Comparison of ENCODE assay signal across 8 cellular contexts in the genomic region with DNA sequence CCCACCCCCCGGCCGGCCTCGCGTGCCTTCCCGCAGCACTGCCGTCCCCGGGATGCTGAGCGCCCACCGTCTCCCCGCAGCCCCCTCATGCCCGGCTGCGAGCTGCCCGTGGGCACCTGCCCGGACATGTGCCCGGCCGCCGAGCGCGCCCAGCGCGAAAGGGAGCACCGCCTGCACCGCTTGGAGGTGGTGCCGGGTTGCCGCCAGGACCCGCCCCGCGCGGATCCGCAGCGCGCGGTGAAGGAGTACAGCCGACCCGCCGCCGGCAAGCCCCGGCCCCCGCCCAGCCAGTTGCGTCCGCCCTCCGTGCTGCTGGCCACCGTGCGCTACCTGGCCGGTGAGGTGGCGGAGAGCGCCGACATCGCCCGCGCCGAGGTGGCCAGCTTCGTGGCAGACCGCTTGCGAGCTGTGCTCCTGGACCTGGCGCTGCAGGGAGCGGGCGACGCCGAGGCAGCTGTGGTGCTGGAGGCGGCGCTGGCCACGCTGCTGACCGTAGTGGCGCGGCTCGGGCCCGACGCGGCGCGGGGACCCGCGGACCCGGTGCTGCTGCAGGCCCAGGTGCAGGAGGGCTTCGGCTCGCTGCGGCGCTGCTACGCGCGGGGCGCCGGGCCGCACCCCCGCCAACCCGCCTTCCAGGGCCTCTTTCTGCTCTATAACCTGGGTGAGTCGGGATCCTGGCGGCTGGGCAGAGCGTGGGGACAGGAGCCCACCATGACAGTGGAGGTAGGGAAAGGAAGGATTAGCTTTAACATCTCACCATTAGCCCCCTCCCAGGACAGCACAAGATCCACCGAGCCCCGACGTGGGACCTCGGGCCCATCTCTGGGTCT. TPM values are rescaled to one million over a fixed set of nuclear protein-coding genes. Genes with fewer than 3 reads are reported as not detected.
DNase-seq lines count a peak whose midpoint lies in the region; ATAC-seq and TF ChIP-seq lines count a peak whose summit lies in the region.

TSS of gene SAC3D1 (plus strand) at position 5 of the 830 bp plus-strand sequence. CDS start at position 88, 83 bp downstream.

- TF ChIP-seq CTCF in fibroblast of mammary gland (conservative IDR thresholded peaks at IDR 0.05; ENCODE audit: control insufficient read depth, insufficient read depth, low read depth, low read length) (no peak), neural progenitor cell (IDR thresholded peaks at IDR 0.05) (peak; percentile 6)

- H3K27ac Mint-ChIP-seq in activated CD4-positive, alpha-beta memory T cell treated with anti-CD3 and anti-CD28 coated beads, Interleukin-2, amount 10 ng/mL, durations not matched to agents 7 days and 5 days: peak within 1 kb of the TSS; percentile 97
- H3K27ac Mint-ChIP-seq in neural progenitor cell: peak within 1 kb of the TSS; percentile 91

- peak within 1 kb of the TSS; percentile 99 for H3K4me2 ChIP-seq in neural progenitor cell

- no peaks in the 10 kb centered on the region for H3K4me1 ChIP-seq in neural progenitor cell

- H3K4me3 Mint-ChIP-seq in activated CD4-positive, alpha-beta memory T cell treated with anti-CD3 and anti-CD28 coated beads, Interleukin-2, amount 10 ng/mL, durations not matched to agents 7 days and 5 days: peak within 1 kb of the TSS; percentile 91
- H3K4me3 Mint-ChIP-seq in neural progenitor cell: peak within 1 kb of the TSS; percentile 93

- no peaks in the 10 kb centered on the region for H3K9me3 ChIP-seq in neural progenitor cell (ENCODE audit: low read depth)

- peak; percentile 35 for ATAC-seq in HG02623 (IDR thresholded peaks at IDR 0.05; ENCODE audit: unreplicated experiment)

- peak within 1 kb of the TSS; percentile 76 for H3K27ac ChIP-seq in neural progenitor cell

- CTCF ChIA-PET in activated CD4-positive, alpha-beta memory T cell treated with anti-CD3 and anti-CD28 coated beads, Interleukin-2, amount 10 ng/mL, durations not matched to agents 7 days and 5 days (lab: Charles Lee): interaction anchor here (0.8 to 3.6 kb wide), 6 partner anchors 13 to 76 kb away, joined by 3 to 25 read pairs (median 5); partner anchors contain the start of genes ARL2, CDCA5, SNX15 and ZFPL1

- POLR2A ChIA-PET in activated CD4-positive, alpha-beta memory T cell treated with anti-CD3 and anti-CD28 coated beads, Interleukin-2, amount 10 ng/mL, durations not matched to agents 7 days and 5 days (lab: Charles Lee): interaction anchor here (0.7 to 4.8 kb wide), 35 partner anchors 8 to 724 kb away, joined by 3 to 51 read pairs (median 5); partner anchors contain the start of genes ARL2, CDCA5, FAU and MAJIN

- peak within 1 kb of the TSS; percentile 98 for H2AFZ ChIP-seq in neural progenitor cell (replicated peaks)

- H3F3A ChIP-seq in neural progenitor cell (ENCODE audit: low read depth): peaks cover 8% of the 10 kb centered on the region

- H3K36me3 Mint-ChIP-seq in activated CD4-positive, alpha-beta memory T cell treated with anti-CD3 and anti-CD28 coated beads, Interleukin-2, amount 10 ng/mL, durations not matched to agents 7 days and 5 days (ENCODE audit: low read depth): peaks cover 36% of the 10 kb centered on the region
- H3K36me3 Mint-ChIP-seq in neural progenitor cell: peaks cover 7% of the 10 kb centered on the region

- no peaks in the 10 kb centered on the region for H3K9me3 Mint-ChIP-seq in activated CD4-positive, alpha-beta memory T cell treated with anti-CD3 and anti-CD28 coated beads, Interleukin-2, amount 10 ng/mL, durations not matched to agents 7 days and 5 days
- no peaks in the 10 kb centered on the region for H3K9me3 Mint-ChIP-seq in neural progenitor cell

- H3K4me1 Mint-ChIP-seq in activated CD4-positive, alpha-beta memory T cell treated with anti-CD3 and anti-CD28 coated beads, Interleukin-2, amount 10 ng/mL, durations not matched to agents 7 days and 5 days: peaks cover 45% of the 10 kb centered on the region
- peaks cover 9% of the 10 kb centered on the region for H3K4me1 Mint-ChIP-seq in neural progenitor cell

- peak; percentile 79 for DNase-seq in stimulated activated CD4-positive, alpha-beta T cell treated with anti-CD3 and anti-CD28 coated beads, Interleukin-15, amount 100 ng/mL, for 24 hours
- no peak for DNase-seq in stimulated activated CD4-positive, alpha-beta T cell treated with anti-CD3 and anti-CD28 coated beads, Interleukin-12 subunit alpha, Interleukin-12 subunit beta, amount 100 ng/mL, for 4 hours
- peak; percentile 86 for DNase-seq in NCI-H146 (lab: John Stamatoyannopoulos, UW)
- DNase-seq in activated CD4-positive, alpha-beta memory T cell treated with anti-CD3 and anti-CD28 coated beads, Interleukin-2, amount 10 ng/mL, durations not matched to agents 7 days and 5 days: peak; percentile 76
- peak; percentile 31 for DNase-seq in fibroblast of mammary gland (ENCODE audit: low read depth)
- peak; percentile 87 for DNase-seq in neural progenitor cell (ENCODE audit: low spot score)
- DNase-seq in DMS153 treated with DMSO at 0.1 percent for 48 hours (lab: John Stamatoyannopoulos, UW; ENCODE audit: unreplicated experiment): no peak

- H3K4me3 ChIP-seq in fibroblast of mammary gland (ENCODE audit: control insufficient read depth, low read depth, low read length) (peak within 1 kb of the TSS; percentile 65), neural progenitor cell (peak within 1 kb of the TSS; percentile 76)

- peak within 1 kb of the TSS; percentile 60 for H3K9ac ChIP-seq in neural progenitor cell

- peaks cover 17% of the 10 kb centered on the region for H4K20me1 ChIP-seq in neural progenitor cell (ENCODE audit: low read depth)

- no peaks in the 10 kb centered on the region for H3K27me3 ChIP-seq in neural progenitor cell

- H3K27me3 Mint-ChIP-seq in activated CD4-positive, alpha-beta memory T cell treated with anti-CD3 and anti-CD28 coated beads, Interleukin-2, amount 10 ng/mL, durations not matched to agents 7 days and 5 days: no peaks in the 10 kb centered on the region
- peaks cover 14% of the 10 kb centered on the region for H3K27me3 Mint-ChIP-seq in neural progenitor cell (ENCODE audit: insufficient read depth, low read depth)

- no peaks in the 10 kb centered on the region for H3K36me3 ChIP-seq in neural progenitor cell

- H3K79me2 ChIP-seq in neural progenitor cell (ENCODE audit: low read depth): peaks cover 15% of the 10 kb centered on the region

RNA-seq across cellular contexts. Expression of gene SAC3D1, which starts in this region (rescaled TPM):
- total RNA-seq in activated CD4-positive, alpha-beta memory T cell treated with anti-CD3 and anti-CD28 coated beads, Interleukin-2, amount 10 ng/mL, durations not matched to agents 7 days and 5 days: 10 to 100 TPM; 24.2 to 24.8 TPM
- total RNA-seq in neural progenitor cell (ENCODE audit: low replicate concordance): 3.0 and 13.2 TPM in 2 replicates

Comparison
In these comparisons a context has a peak if more than half of its experiments do, and no peak if none do; other contexts are left out.
1. DNase-seq: peak in stimulated activated CD4-positive, alpha-beta T cell treated with anti-CD3 and anti-CD28 coated beads, Interleukin-15, amount 100 ng/mL, for 24 hours (single experiment), NCI-H146 (single experiment), activated CD4-positive, alpha-beta memory T cell treated with anti-CD3 and anti-CD28 coated beads, Interleukin-2, amount 10 ng/mL, durations not matched to agents 7 days and 5 days (single experiment), fibroblast of mammary gland (single experiment) and neural progenitor cell (single experiment); none in stimulated activated CD4-positive, alpha-beta T cell treated with anti-CD3 and anti-CD28 coated beads, Interleukin-12 subunit alpha, Interleukin-12 subunit beta, amount 100 ng/mL, for 4 hours (single experiment) and DMS153 treated with DMSO at 0.1 percent for 48 hours (single experiment).